In genomic region chr11:132424433-132424832, GRCh38 we compare ENCODE assay signal across 16 cellular contexts.
DNase-seq lines count a peak whose midpoint lies in the region; ATAC-seq, FAIRE-seq and TF ChIP-seq lines count a peak whose summit lies in the region.
"Had no signal": no experiment of that assay in that cellular context is flagged by ENCODE, and none has a peak within 500 bp of the region (broad histone marks: within the 10 kb centered on the region; RNA-seq: fewer than 3 reads in every experiment).

No MANE protein-coding gene starts in this region.

- TF ChIP-seq CTCF in H1 (IDR thresholded peaks at IDR 0.05; ENCODE audit: control extremely low read depth in 1 of 3, insufficient read depth in 1 of 3, low read depth in 1 of 3, low read length in 3 of 3): no peak

- H3K4me2 ChIP-seq in BLaER1 (peak overlapping the region; percentile 60), H1 (ENCODE audit: insufficient read depth in 1 of 2, low read depth in 2 of 2, low read length in 2 of 2) (no peak overlapping the region)

- H3K4ac ChIP-seq in H1 (replicated peaks; ENCODE audit: insufficient read length, low read depth, low read length): no peak overlapping the region

- H3K36me3 ChIP-seq in BLaER1 (no peaks in the 10 kb centered on the region), H1 (ENCODE audit: control insufficient read depth in 2 of 4, insufficient read depth in 4 of 4, low read length in 3 of 4) (no peaks in the 10 kb centered on the region)
- H3K36me3 ChIP-seq: HAP-1 had no signal

- no peak overlapping the region for H3K18ac ChIP-seq in H1 (ENCODE audit: extremely low read depth, low read length)

- H3K9me3 ChIP-seq in BLaER1 (no peaks in the 10 kb centered on the region), H1 (ENCODE audit: insufficient read depth in 2 of 2, low read depth in 1 of 2, low read length in 1 of 2) (no peaks in the 10 kb centered on the region)
- H3K9me3 ChIP-seq: Caco-2, HAP-1 had no signal

- H4K8ac ChIP-seq in H1 (ENCODE audit: extremely low read depth, insufficient read depth, low read length): no peak overlapping the region

- peak overlapping the region; percentile 79; the same call in 1 of the 2 replicates for H2AK5ac ChIP-seq in H1 (ENCODE audit: low read depth, low read length)

- H3K27ac ChIP-seq in BLaER1 (no peak overlapping the region), H1 (ENCODE audit: low read depth, low read length) (no peak overlapping the region)
- H3K27ac ChIP-seq: C4-2B had no signal

- no peak overlapping the region for H2BK15ac ChIP-seq in H1 (ENCODE audit: low read length)

- H3K23me2 ChIP-seq in H1 (ENCODE audit: low read depth, low read length): no peaks in the 10 kb centered on the region

- CTCF ChIA-PET in H1 (lab: Charles Lee; ENCODE audit: partially characterized antibody): no interaction called here

- H3K56ac ChIP-seq in H1 (replicated peaks; ENCODE audit: insufficient read length, low read depth, low read length): no peak overlapping the region

- no peak overlapping the region for H3K9ac ChIP-seq in BLaER1
- H3K9ac ChIP-seq in H1 (replicated peaks in 1 of 4; ENCODE audit: extremely low read depth in 1 of 4, low read depth in 3 of 4, low read length in 3 of 4): no peak overlapping the region

- no peak for TF ChIP-seq POLR2A in H1 (IDR thresholded peaks at IDR 0.05; ENCODE audit: control extremely low read depth in 1 of 2, low read depth in 2 of 2, low read length in 2 of 2)

- ATAC-seq in effector memory CD8-positive, alpha-beta T cell (replicated peaks): no peak

- WGBS in H1 (ENCODE audit: extremely low coverage in 1 of 2, insufficient coverage in 1 of 2, insufficient read length in 1 of 2, insufficient replicate concordance in 2 of 2, low coverage in 1 of 2, low lambda C conversion rate in 2 of 2, missing lambda C conversion rate in 1 of 2), 2 experiments: 89% methylated on average over 8 of the region's 8 CpGs; no CpG with 5 or more reads in 1 of the 2 experiments

- H3K4me1 ChIP-seq in BLaER1: peaks cover 50% of the 10 kb centered on the region
- H3K4me1 ChIP-seq in H1 (replicated peaks in 1 of 4; ENCODE audit: control insufficient read depth in 3 of 4, insufficient read depth in 4 of 4, low read length in 3 of 4): peaks cover 0 to 3% (median 2%) of the 10 kb centered on the region in 4 experiments; a peak in 2 of 7 replicates
- H3K4me1 ChIP-seq: Caco-2, HAP-1 had no signal

- H3K27ac Mint-ChIP-seq in effector memory CD8-positive, alpha-beta T cell: no peak overlapping the region
- H3K27ac Mint-ChIP-seq: B cell; CD4-positive, alpha-beta T cell had no signal

- H3K27me3 Mint-ChIP-seq in effector memory CD8-positive, alpha-beta T cell: peaks cover 0 to 25% of the 10 kb centered on the region in 2 donors
- H3K27me3 Mint-ChIP-seq: B cell; CD4-positive, alpha-beta T cell had no signal

- no peak overlapping the region for H2BK5ac ChIP-seq in H1 (ENCODE audit: low read depth, low read length)

- TF ChIP-seq EP300 in H1 (IDR thresholded peaks at IDR 0.05; ENCODE audit: borderline replicate concordance in 1 of 2, low read depth in 2 of 2, low read length in 2 of 2): no peak

- no peak overlapping the region for H4K91ac ChIP-seq in H1 (replicated peaks; ENCODE audit: insufficient read length, low read length)

- H3K79me2 ChIP-seq in H1 (ENCODE audit: control insufficient read depth in 1 of 2, insufficient read depth in 2 of 2, low read length in 2 of 2): no peaks in the 10 kb centered on the region

- no peaks in the 10 kb centered on the region for H3K4me1 Mint-ChIP-seq in effector memory CD8-positive, alpha-beta T cell (ENCODE audit: low read depth in 2 of 2)
- H3K4me1 Mint-ChIP-seq: B cell had no signal

- H3K9me3 Mint-ChIP-seq in effector memory CD8-positive, alpha-beta T cell: peaks cover 3 to 6% of the 10 kb centered on the region in 2 donors
- H3K9me3 Mint-ChIP-seq: CD4-positive, alpha-beta T cell had no signal

- H2AFZ ChIP-seq in H1 (ENCODE audit: low read length): no peak overlapping the region

- H3K4me3 ChIP-seq in BLaER1: no peak overlapping the region
- H3K4me3 ChIP-seq in H1 (ENCODE audit: extremely low read depth in 1 of 4, insufficient read depth in 2 of 4, low read depth in 3 of 4, low read length in 4 of 4): no peak overlapping the region
- H3K4me3 ChIP-seq: HAP-1 had no signal

- H2BK20ac ChIP-seq in H1 (ENCODE audit: low read length): no peak overlapping the region

- H3K27me3 ChIP-seq in BLaER1: no peaks in the 10 kb centered on the region
- H3K27me3 ChIP-seq in H1 (replicated peaks in 1 of 4; ENCODE audit: control insufficient read depth in 3 of 4, extremely low read depth in 1 of 4, insufficient read depth in 3 of 4, low read length in 3 of 4): no peaks in the 10 kb centered on the region

- no peak overlapping the region for H3K14ac ChIP-seq in H1 (ENCODE audit: insufficient read length)

- H4K5ac ChIP-seq in H1 (ENCODE audit: insufficient read length, low read depth, low read length): no peak overlapping the region

- no peak overlapping the region for H3K23ac ChIP-seq in H1 (ENCODE audit: insufficient read length)

- peak; percentile 26 for DNase-seq in M059J (ENCODE audit: low read depth)
- no peak for DNase-seq in H1 (ENCODE audit: low read depth in 1 of 2, low spot score in 2 of 2)
- peak; percentile 14 for DNase-seq in pons (ENCODE audit: low spot score)
- DNase-seq in NCI-H345 treated with DMSO at 0.1 percent for 48 hours (lab: John Stamatoyannopoulos, UW; ENCODE audit: unreplicated experiment): no peak
- DNase-seq in effector memory CD8-positive, alpha-beta T cell: no peak
- no peak for DNase-seq in SKM-1 (lab: John Stamatoyannopoulos, UW; ENCODE audit: unreplicated experiment)
- DNase-seq: Caco-2; CD4-positive, alpha-beta T cell had no signal

- H3K36me3 Mint-ChIP-seq in effector memory CD8-positive, alpha-beta T cell (ENCODE audit: insufficient read depth): no peaks in the 10 kb centered on the region

- no peak overlapping the region for H2BK120ac ChIP-seq in H1 (replicated peaks; ENCODE audit: low read depth, low read length)

- H2BK12ac ChIP-seq in H1 (ENCODE audit: low read depth, low read length): no peak overlapping the region

- no peak for TF ChIP-seq RAD21 in H1 (IDR thresholded peaks at IDR 0.05 in 1 of 2, conservative IDR thresholded peaks at IDR 0.05 in 1 of 2; ENCODE audit: low read depth in 2 of 2, low read length in 2 of 2)

- no peak overlapping the region for H3K4me3 Mint-ChIP-seq in effector memory CD8-positive, alpha-beta T cell
- H3K4me3 Mint-ChIP-seq: B cell; CD4-positive, alpha-beta T cell had no signal

- H3K79me1 ChIP-seq in H1 (ENCODE audit: low read depth, low read length): no peaks in the 10 kb centered on the region

- POLR2A ChIA-PET in H1 (lab: Charles Lee; ENCODE audit: partially characterized antibody): no interaction called here

- H4K20me1 ChIP-seq in BLaER1 (no peaks in the 10 kb centered on the region), H1 (replicated peaks in 1 of 2; ENCODE audit: control insufficient read depth in 1 of 2, insufficient read depth in 2 of 2, low read length in 2 of 2) (no peaks in the 10 kb centered on the region)

- no peak for FAIRE-seq in H1 (lab: Jason Lieb, UNC)
- FAIRE-seq: D721Med, G401.6, GM12891, GM19239 had no signal

TF ChIP-seq in H1, 55 proteins besides CTCF, POLR2A, EP300 and RAD21:
- no peak for TF ChIP-seq SUZ12 (IDR thresholded peaks at IDR 0.05; ENCODE audit: low read length)
- no peak for TF ChIP-seq HDAC2 (IDR thresholded peaks at IDR 0.05; ENCODE audit: borderline replicate concordance in 1 of 2, low read depth in 2 of 2, low read length in 2 of 2)
- no peak for TF ChIP-seq CEBPB (IDR thresholded peaks at IDR 0.05; ENCODE audit: low read depth, low read length)
- TF ChIP-seq GTF2F1 (IDR thresholded peaks at IDR 0.05; ENCODE audit: borderline replicate concordance, low read depth, low read length): no peak
- no peak for TF ChIP-seq E2F6 (IDR thresholded peaks at IDR 0.05)
- TF ChIP-seq TAF1 (IDR thresholded peaks at IDR 0.05; ENCODE audit: low read depth, low read length): no peak
- TF ChIP-seq CTBP2 (IDR thresholded peaks at IDR 0.05; ENCODE audit: borderline replicate concordance, insufficient read depth, insufficient read length, low read length): no peak
- no peak for TF ChIP-seq PHF8 (conservative IDR thresholded peaks at IDR 0.05; ENCODE audit: low read depth, low read length)
- TF ChIP-seq BRCA1 (IDR thresholded peaks at IDR 0.05; ENCODE audit: low read depth, low read length): no peak

Comparison
In these comparisons a context has a peak if more than half of its experiments do, and no peak if none do; other contexts are left out.
1. DNase-seq: peak in M059J (single experiment) and pons (single experiment); none in H1 (0 of 2), NCI-H345 treated with DMSO at 0.1 percent for 48 hours (single experiment), effector memory CD8-positive, alpha-beta T cell (0 of 3) and SKM-1 (single experiment).